9 cellular contexts compared by ENCODE assay signal in the genomic region with DNA sequence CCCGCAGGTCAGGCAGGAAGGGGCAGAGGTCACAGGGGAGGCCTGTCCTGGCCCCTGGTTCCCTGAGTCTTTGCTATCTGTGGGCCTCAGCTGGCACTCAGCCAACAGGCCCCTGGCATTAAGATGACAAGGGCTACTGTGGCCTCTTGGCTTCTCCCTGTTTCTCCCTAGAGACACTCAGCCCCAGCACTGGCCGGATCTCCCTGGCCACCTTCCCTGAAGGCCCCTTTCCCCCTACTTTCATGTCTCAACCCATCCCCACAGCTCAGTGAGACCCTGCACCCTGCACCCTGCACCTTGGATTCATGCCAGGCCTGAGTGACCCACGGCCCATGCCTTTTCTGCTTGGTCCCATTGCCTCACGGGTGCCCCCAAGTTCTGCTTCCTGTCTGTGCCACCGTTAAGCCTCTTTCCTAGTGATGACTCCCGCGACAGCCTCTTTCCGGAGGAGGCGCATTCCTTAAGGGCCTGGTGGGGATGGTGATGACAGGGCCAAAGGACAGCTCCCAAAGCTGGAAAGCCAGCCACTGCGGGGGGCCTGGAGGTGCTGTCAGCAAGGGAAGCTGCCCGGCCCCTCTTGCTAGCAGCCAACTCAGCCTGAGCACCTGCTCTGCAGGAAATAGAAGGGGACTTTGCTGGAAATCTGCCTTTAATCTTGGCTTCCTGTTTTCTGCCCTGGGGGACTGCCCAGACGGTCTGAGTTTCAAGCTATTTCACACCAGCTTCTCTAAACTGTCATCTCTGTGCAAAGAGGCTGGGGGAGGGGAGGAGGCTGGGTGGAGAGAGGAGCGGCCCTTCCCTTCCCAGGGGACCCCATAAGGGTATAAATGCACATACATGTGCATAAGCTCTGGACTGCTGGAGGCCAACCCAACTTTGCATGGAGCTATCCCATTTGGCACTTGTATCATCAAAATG. TPM values are rescaled to one million over a fixed set of nuclear protein-coding genes. Genes with fewer than 3 reads are reported as not detected.
A peak's percentile ranks its signal among the peaks of the same experiment; 100 is the strongest.
DNase-seq lines count a peak whose midpoint lies in the region; ATAC-seq and TF ChIP-seq lines count a peak whose summit lies in the region.
"Had no signal": no experiment of that assay in that cellular context is flagged by ENCODE, and none has a peak within 500 bp of the region (broad histone marks: within the 10 kb centered on the region; RNA-seq: fewer than 3 reads in every experiment).

No MANE protein-coding gene starts in this region.

- H3K27me3 ChIP-seq in endodermal cell (ENCODE audit: control insufficient read depth, insufficient read depth, low read length, poor library complexity, severe bottlenecking), result no peaks in the 10 kb centered on the region

- TF ChIP-seq CTCF in activated B cell treated with CpG ODN at 0.5 μM for 24 hours (IDR thresholded peaks at IDR 0.05), result no peak
- TF ChIP-seq CTCF in endodermal cell (conservative IDR thresholded peaks at IDR 0.05), result no peak

- H3K9me3 Mint-ChIP-seq in activated B cell treated with CpG ODN at 0.5 μM for 24 hours (no peaks in the 10 kb centered on the region), endodermal cell (no peaks in the 10 kb centered on the region)

- ATAC-seq in GM18867 (IDR thresholded peaks at IDR 0.05; ENCODE audit: unreplicated experiment), result peak; percentile 32
- ATAC-seq in HG03460 (IDR thresholded peaks at IDR 0.05; ENCODE audit: unreplicated experiment), result peak; percentile 45
- peak; percentile 70 for ATAC-seq in activated B cell treated with CpG ODN at 0.5 μM for 24 hours (ENCODE audit: low read depth)
- ATAC-seq in HG03378 (IDR thresholded peaks at IDR 0.05; ENCODE audit: unreplicated experiment), result no peak
- ATAC-seq: Panc1 had no signal

- no peaks in the 10 kb centered on the region for H3K9me3 ChIP-seq in endodermal cell (ENCODE audit: control insufficient read depth, low read length)

- POLR2A ChIA-PET in activated B cell treated with CpG ODN at 0.5 μM for 24 hours (lab: Charles Lee), result interaction anchor here (0.6 to 32.5 kb wide), 31 partner anchors 3 to 675 kb away, joined by 3 to 2569 read pairs (median 5); partner anchors contain the start of genes CLK3, COX5A, CSK and CYP1A1

- peak overlapping the region; percentile 96 for H3K27ac Mint-ChIP-seq in activated B cell treated with CpG ODN at 0.5 μM for 24 hours
- peak overlapping the region; percentile 80 for H3K27ac Mint-ChIP-seq in endodermal cell

- 43 to 48% methylated on average over 10 to 13 of the region's 13 CpGs for WGBS in endodermal cell (ENCODE audit: insufficient coverage in 1 of 2, insufficient read length in 1 of 2), 2 experiments

- H3K4me1 ChIP-seq in endodermal cell (ENCODE audit: control insufficient read depth, insufficient read depth, low read length), result peaks cover 17% of the 10 kb centered on the region

- H3K4me3 Mint-ChIP-seq in activated B cell treated with CpG ODN at 0.5 μM for 24 hours, result peak overlapping the region; percentile 82
- H3K4me3 Mint-ChIP-seq in endodermal cell, result no peak overlapping the region

- no peaks in the 10 kb centered on the region for H3K27me3 Mint-ChIP-seq in activated B cell treated with CpG ODN at 0.5 μM for 24 hours
- peaks cover 16% of the 10 kb centered on the region for H3K27me3 Mint-ChIP-seq in endodermal cell (ENCODE audit: insufficient read depth)

- CTCF ChIA-PET in activated B cell treated with CpG ODN at 0.5 μM for 24 hours (lab: Charles Lee), result interaction anchor here (1.1 to 18.7 kb wide), 5 partner anchors 8 to 340 kb away, joined by 3 to 1146 read pairs (median 4); no protein-coding TSS in a partner anchor

- intact Hi-C loops in activated B cell treated with CpG ODN at 0.5 μM for 24 hours (cut with micrococcal nuclease), result loop anchor here (1.0 to 5.0 kb wide), 2 partner anchors 10 to 230 kb away; no protein-coding TSS in a partner anchor

- no peak overlapping the region for H3K9ac ChIP-seq in endodermal cell (ENCODE audit: extremely low read depth, low read length, poor library complexity, severe bottlenecking)

- no peak overlapping the region for H3K4me3 ChIP-seq in endodermal cell (ENCODE audit: low read length)

- H3K36me3 ChIP-seq in endodermal cell (ENCODE audit: control insufficient read depth, insufficient read depth, low read length), result no peaks in the 10 kb centered on the region

- peak overlapping the region; percentile 38 for H3K27ac ChIP-seq in endodermal cell (ENCODE audit: low read depth, low read length)

- peak; percentile 69 for DNase-seq in activated B cell treated with CpG ODN at 0.5 μM for 24 hours
- DNase-seq in endodermal cell, result peak; percentile 93
- peak; percentile 47 to 60 for DNase-seq in stimulated activated CD4-positive, alpha-beta T cell treated with anti-CD3 and anti-CD28 coated beads, Interleukin-2, amount 100 ng/mL, for 24 hours
- no peak for DNase-seq in RKO (ENCODE audit: low spot score)
- no peak for DNase-seq in NCI-H1048 (lab: John Stamatoyannopoulos, UW)

- H3K4me1 Mint-ChIP-seq in activated B cell treated with CpG ODN at 0.5 μM for 24 hours (peaks cover 95% of the 10 kb centered on the region), endodermal cell (peaks cover 43% of the 10 kb centered on the region)

- H3K36me3 Mint-ChIP-seq in activated B cell treated with CpG ODN at 0.5 μM for 24 hours (ENCODE audit: low read depth), result peaks cover 9% of the 10 kb centered on the region
- H3K36me3 Mint-ChIP-seq in endodermal cell (ENCODE audit: low read depth), result no peaks in the 10 kb centered on the region

RNA-seq across cellular contexts. Expression of gene CSK, which starts 4.8 kb away (rescaled TPM):
- total RNA-seq in activated B cell treated with CpG ODN at 0.5 μM for 24 hours (540 and 557 TPM in 2 replicates), endodermal cell (10 to 100 TPM; 64.3 to 68.5 TPM)
- polyA plus RNA-seq in endodermal cell (2013, experiment 1 of 2), result 47.2 TPM
- 45.1 TPM for polyA plus RNA-seq in endodermal cell (2013, experiment 2 of 2)

RNA-seq across cellular contexts. Expression of gene CYP1A2, which starts 28.5 kb away (rescaled TPM):
- 0.16 TPM in 1 of 2 replicates, not detected in the other for total RNA-seq in activated B cell treated with CpG ODN at 0.5 μM for 24 hours
- total RNA-seq in endodermal cell, result not detected
- not detected for polyA plus RNA-seq in endodermal cell (2013, experiment 1 of 2)
- polyA plus RNA-seq in endodermal cell (2013, experiment 2 of 2), result not detected

RNA-seq across cellular contexts. Expression of gene LMAN1L, which starts 35.5 kb away (rescaled TPM):
- 1.0 and 2.2 TPM in 2 replicates for total RNA-seq in activated B cell treated with CpG ODN at 0.5 μM for 24 hours
- not detected for total RNA-seq in endodermal cell
- not detected for polyA plus RNA-seq in endodermal cell (2013, experiment 1 of 2)
- not detected for polyA plus RNA-seq in endodermal cell (2013, experiment 2 of 2)

RNA-seq across cellular contexts. Expression of gene CPLX3, which starts 49.3 kb away (rescaled TPM):
- 0.20 and 0.22 TPM in 2 replicates for total RNA-seq in activated B cell treated with CpG ODN at 0.5 μM for 24 hours
- not detected for total RNA-seq in endodermal cell
- 0.25 TPM for polyA plus RNA-seq in endodermal cell (2013, experiment 1 of 2)
- 0.17 TPM for polyA plus RNA-seq in endodermal cell (2013, experiment 2 of 2)

RNA-seq across cellular contexts. Expression of gene CYP1A1, which starts 51.8 kb away (rescaled TPM):
- total RNA-seq in activated B cell treated with CpG ODN at 0.5 μM for 24 hours, result 0.49 and 1.3 TPM in 2 replicates
- total RNA-seq in endodermal cell, result not detected
- polyA plus RNA-seq in endodermal cell (2013, experiment 1 of 2), result 0.21 TPM
- 0.21 TPM for polyA plus RNA-seq in endodermal cell (2013, experiment 2 of 2)

Comparison
In these comparisons a context has a peak if more than half of its experiments do, and no peak if none do; other contexts are left out.
1. DNase-seq: peak in activated B cell treated with CpG ODN at 0.5 μM for 24 hours (single experiment), endodermal cell (single experiment) and stimulated activated CD4-positive, alpha-beta T cell treated with anti-CD3 and anti-CD28 coated beads, Interleukin-2, amount 100 ng/mL, for 24 hours (2 of 2); none in RKO (single experiment) and NCI-H1048 (single experiment).